8 cellular contexts compared by ENCODE assay signal in genomic region chr6:33203443-33204164, GRCh38. TPM values are rescaled to one million over a fixed set of nuclear protein-coding genes. Genes with fewer than 3 reads are reported as not detected.
DNase-seq lines count a peak whose midpoint lies in the region; ATAC-seq and TF ChIP-seq lines count a peak whose summit lies in the region.

No MANE protein-coding gene starts in this region.

- CTCF ChIA-PET in CD8-positive, alpha-beta memory T cell (lab: Charles Lee), result interaction anchor here (1.0 kb wide), 1 partner anchor 45 kb away, joined by 3 read pairs; no protein-coding TSS in a partner anchor

- POLR2A ChIA-PET in CD8-positive, alpha-beta memory T cell (lab: Charles Lee), result interaction anchor here (0.5 to 1.3 kb wide), 2 partner anchors 73 to 103 kb away, joined by 3 to 4 read pairs; partner anchors contain the start of gene B3GALT4

- peaks cover 17% of the 10 kb centered on the region; the same call in 1 of the 2 replicates for H3F3A ChIP-seq in MM.1S (ENCODE audit: insufficient read depth, low read length)

- H3K4me1 Mint-ChIP-seq in CD8-positive, alpha-beta memory T cell, result peaks cover 60 to 76% (median 69%) of the 10 kb centered on the region in 3 donors

- H3K4me3 Mint-ChIP-seq in CD8-positive, alpha-beta memory T cell, result peak overlapping the region; percentile 90 to 100 (median 95)

- no peaks in the 10 kb centered on the region for H3K9me2 ChIP-seq in MM.1S (replicated peaks; ENCODE audit: insufficient read depth, low read length)

- H3K4me3 ChIP-seq in CD8-positive, alpha-beta memory T cell (ENCODE audit: low read length), result peak overlapping the region; percentile 83
- H3K4me3 ChIP-seq in MM.1S (ENCODE audit: low read length), result no peak overlapping the region
- H3K4me3 ChIP-seq in choroid plexus epithelial cell (ENCODE audit: low read depth, low read length), result peak overlapping the region; percentile 3
- H3K4me3 ChIP-seq in neutrophil (ENCODE audit: low read depth in 1 of 2, low read length in 1 of 2), result peak overlapping the region; percentile 74 to 81

- peak overlapping the region; percentile 50 to 96 (median 81) for H3K27ac Mint-ChIP-seq in CD8-positive, alpha-beta memory T cell

- ATAC-seq in HG03135 (IDR thresholded peaks at IDR 0.05; ENCODE audit: unreplicated experiment), result no peak

- peaks cover 19% of the 10 kb centered on the region for H3K36me3 ChIP-seq in CD8-positive, alpha-beta memory T cell (ENCODE audit: insufficient read depth, low read length)
- H3K36me3 ChIP-seq in MM.1S (replicated peaks; ENCODE audit: insufficient read depth, low read length) (no peaks in the 10 kb centered on the region), neutrophil (peaks cover 23% of the 10 kb centered on the region)

- H3K9me3 Mint-ChIP-seq in CD8-positive, alpha-beta memory T cell, result no peaks in the 10 kb centered on the region

- H3K27me3 Mint-ChIP-seq in CD8-positive, alpha-beta memory T cell, result no peaks in the 10 kb centered on the region

- peaks cover 38% of the 10 kb centered on the region for H3K79me2 ChIP-seq in MM.1S (ENCODE audit: low read length)

- H3K27ac ChIP-seq in CD8-positive, alpha-beta memory T cell (ENCODE audit: low read depth, low read length), result no peak overlapping the region
- H3K27ac ChIP-seq in MM.1S (ENCODE audit: low read length) (no peak overlapping the region), neutrophil (peak overlapping the region; percentile 30)

- H3K4me2 ChIP-seq in MM.1S (ENCODE audit: low read depth, low read length), result peak overlapping the region; percentile 37

- DNase-seq in CD8-positive, alpha-beta memory T cell, result no peak
- DNase-seq in MM.1S, result no peak
- DNase-seq in choroid plexus epithelial cell (ENCODE audit: low read depth), result no peak
- DNase-seq in NCI-H187 treated with DMSO at 0.1 percent for 48 hours (lab: John Stamatoyannopoulos, UW), result no peak
- no peak for DNase-seq in NCI-H524 treated with DMSO at 0.1 percent for 48 hours (lab: John Stamatoyannopoulos, UW)
- DNase-seq in NCI-H1436 treated with DMSO at 0.1 percent for 48 hours (lab: John Stamatoyannopoulos, UW), result no peak

- no peaks in the 10 kb centered on the region for H3K27me3 ChIP-seq in CD8-positive, alpha-beta memory T cell (ENCODE audit: insufficient read depth, low read length, poor library complexity, severe bottlenecking)
- H3K27me3 ChIP-seq in MM.1S (replicated peaks; ENCODE audit: insufficient read depth, low read length) (no peaks in the 10 kb centered on the region), neutrophil (peaks cover 21% of the 10 kb centered on the region)

- H3K9me3 ChIP-seq in CD8-positive, alpha-beta memory T cell (ENCODE audit: low read length), result no peaks in the 10 kb centered on the region
- H3K9me3 ChIP-seq in MM.1S (replicated peaks; ENCODE audit: insufficient read depth, low read length) (no peaks in the 10 kb centered on the region), neutrophil (no peaks in the 10 kb centered on the region)

- no peak overlapping the region for H3K9ac ChIP-seq in MM.1S (ENCODE audit: low read length)

- H2AFZ ChIP-seq in MM.1S (ENCODE audit: low read length), result no peak overlapping the region

- peaks cover 61% of the 10 kb centered on the region for H3K4me1 ChIP-seq in CD8-positive, alpha-beta memory T cell (ENCODE audit: insufficient read depth, low read length)
- H3K4me1 ChIP-seq in MM.1S (ENCODE audit: low read length) (peaks cover 35% of the 10 kb centered on the region), neutrophil (ENCODE audit: control insufficient read depth in 1 of 2, insufficient read depth in 1 of 2, low read depth in 1 of 2, low read length in 1 of 2) (peaks cover 45 to 60% of the 10 kb centered on the region in 2 experiments)

- no peaks in the 10 kb centered on the region for H4K20me1 ChIP-seq in MM.1S (ENCODE audit: insufficient read depth, low read length)

- no peak for TF ChIP-seq CTCF in MM.1S (IDR thresholded peaks at IDR 0.05; ENCODE audit: low read length)
- TF ChIP-seq CTCF in choroid plexus epithelial cell (conservative IDR thresholded peaks at IDR 0.05; ENCODE audit: low read depth, low read length), result no peak
- TF ChIP-seq CTCF in neutrophil (IDR thresholded peaks at IDR 0.05), result no peak

- peaks cover 10 to 55% (median 12%) of the 10 kb centered on the region in 3 donors for H3K36me3 Mint-ChIP-seq in CD8-positive, alpha-beta memory T cell

RNA-seq across cellular contexts. Expression of gene HSD17B8, which starts 0.9 kb away (rescaled TPM):
- total RNA-seq in CD8-positive, alpha-beta memory T cell, result 10 to 100 TPM; 21.3 to 23.5 TPM
- polyA plus RNA-seq in CD8-positive, alpha-beta memory T cell, result 50.7 TPM

RNA-seq across cellular contexts. Expression of gene SLC39A7, which starts 2.9 kb away (rescaled TPM):
- 10 to 100 TPM; 63.1 to 63.6 TPM for total RNA-seq in CD8-positive, alpha-beta memory T cell
- polyA plus RNA-seq in CD8-positive, alpha-beta memory T cell, result 32.9 TPM

RNA-seq across cellular contexts. Expression of gene RXRB, which starts 3.1 kb away (rescaled TPM):
- total RNA-seq in CD8-positive, alpha-beta memory T cell, result 10 to 100 TPM; 47.1 to 51.4 TPM
- polyA plus RNA-seq in CD8-positive, alpha-beta memory T cell, result 8.5 TPM

RNA-seq across cellular contexts. Expression of gene RING1, which starts 4.7 kb away (rescaled TPM):
- 10 to 100 TPM; 43.1 to 47.0 TPM for total RNA-seq in CD8-positive, alpha-beta memory T cell
- polyA plus RNA-seq in CD8-positive, alpha-beta memory T cell, result 10.1 TPM

RNA-seq across cellular contexts. Expression of gene COL11A2, which starts 11.3 kb away (rescaled TPM):
- total RNA-seq in CD8-positive, alpha-beta memory T cell, result 1 to 10 TPM in 1 of 2 experiments, under 1 TPM in 1; 0.69 to 1.1 TPM
- not detected for polyA plus RNA-seq in CD8-positive, alpha-beta memory T cell
